In the genomic region with DNA sequence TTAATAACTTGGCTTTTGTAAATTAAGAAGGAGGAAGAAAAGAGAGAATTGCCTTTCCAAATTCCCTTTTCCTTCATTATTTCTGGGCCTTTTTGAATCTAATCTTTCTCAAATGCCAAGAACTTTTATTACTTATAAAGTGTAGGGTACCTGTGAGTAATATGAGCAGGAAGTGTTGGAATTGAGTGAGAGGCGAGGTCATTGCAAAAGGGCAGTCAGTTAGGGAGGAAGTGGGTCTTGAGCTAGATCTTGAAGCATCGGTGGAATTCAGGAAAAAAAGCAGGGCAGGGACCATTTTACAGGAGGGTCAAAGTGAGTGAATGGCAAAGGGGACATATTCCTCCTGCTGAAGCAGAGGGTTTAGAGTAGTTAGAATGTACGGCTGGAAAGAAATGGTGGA, we compare ENCODE assay signal across 1 cellular context.
TF ChIP-seq lines count a peak whose summit lies in the region.

No MANE protein-coding gene starts in this region.

TF ChIP-seq in GM23338, 12 proteins besides CTCF, POLR2A, EP300 and RAD21:
- TF ChIP-seq POLR2AphosphoS5 (IDR thresholded peaks at IDR 0.05; ENCODE audit: low read depth), result no peak
- TF ChIP-seq NANOG (IDR thresholded peaks at IDR 0.05; ENCODE audit: borderline replicate concordance), result no peak
- no peak for TF ChIP-seq ZNF331 (CRISPR knock-in tag; IDR thresholded peaks at IDR 0.05; ENCODE audit: low read depth)
- no peak for TF ChIP-seq ZNF114 (CRISPR knock-in tag; IDR thresholded peaks at IDR 0.05)
- TF ChIP-seq JUNB (IDR thresholded peaks at IDR 0.05; ENCODE audit: unreplicated experiment), result no peak
- TF ChIP-seq EZH2phosphoT487 (IDR thresholded peaks at IDR 0.05; ENCODE audit: unreplicated experiment), result no peak
- TF ChIP-seq CREB1 (CRISPR knock-in tag; IDR thresholded peaks at IDR 0.05; ENCODE audit: low read depth), result no peak
- TF ChIP-seq, protein P1, sequence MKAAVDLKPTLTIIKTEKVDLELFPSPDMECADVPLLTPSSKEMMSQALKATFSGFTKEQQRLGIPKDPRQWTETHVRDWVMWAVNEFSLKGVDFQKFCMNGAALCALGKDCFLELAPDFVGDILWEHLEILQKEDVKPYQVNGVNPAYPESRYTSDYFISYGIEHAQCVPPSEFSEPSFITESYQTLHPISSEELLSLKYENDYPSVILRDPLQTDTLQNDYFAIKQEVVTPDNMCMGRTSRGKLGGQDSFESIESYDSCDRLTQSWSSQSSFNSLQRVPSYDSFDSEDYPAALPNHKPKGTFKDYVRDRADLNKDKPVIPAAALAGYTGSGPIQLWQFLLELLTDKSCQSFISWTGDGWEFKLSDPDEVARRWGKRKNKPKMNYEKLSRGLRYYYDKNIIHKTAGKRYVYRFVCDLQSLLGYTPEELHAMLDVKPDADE (IDR thresholded peaks at IDR 0.05), result no peak
- TF ChIP-seq, protein P2, sequence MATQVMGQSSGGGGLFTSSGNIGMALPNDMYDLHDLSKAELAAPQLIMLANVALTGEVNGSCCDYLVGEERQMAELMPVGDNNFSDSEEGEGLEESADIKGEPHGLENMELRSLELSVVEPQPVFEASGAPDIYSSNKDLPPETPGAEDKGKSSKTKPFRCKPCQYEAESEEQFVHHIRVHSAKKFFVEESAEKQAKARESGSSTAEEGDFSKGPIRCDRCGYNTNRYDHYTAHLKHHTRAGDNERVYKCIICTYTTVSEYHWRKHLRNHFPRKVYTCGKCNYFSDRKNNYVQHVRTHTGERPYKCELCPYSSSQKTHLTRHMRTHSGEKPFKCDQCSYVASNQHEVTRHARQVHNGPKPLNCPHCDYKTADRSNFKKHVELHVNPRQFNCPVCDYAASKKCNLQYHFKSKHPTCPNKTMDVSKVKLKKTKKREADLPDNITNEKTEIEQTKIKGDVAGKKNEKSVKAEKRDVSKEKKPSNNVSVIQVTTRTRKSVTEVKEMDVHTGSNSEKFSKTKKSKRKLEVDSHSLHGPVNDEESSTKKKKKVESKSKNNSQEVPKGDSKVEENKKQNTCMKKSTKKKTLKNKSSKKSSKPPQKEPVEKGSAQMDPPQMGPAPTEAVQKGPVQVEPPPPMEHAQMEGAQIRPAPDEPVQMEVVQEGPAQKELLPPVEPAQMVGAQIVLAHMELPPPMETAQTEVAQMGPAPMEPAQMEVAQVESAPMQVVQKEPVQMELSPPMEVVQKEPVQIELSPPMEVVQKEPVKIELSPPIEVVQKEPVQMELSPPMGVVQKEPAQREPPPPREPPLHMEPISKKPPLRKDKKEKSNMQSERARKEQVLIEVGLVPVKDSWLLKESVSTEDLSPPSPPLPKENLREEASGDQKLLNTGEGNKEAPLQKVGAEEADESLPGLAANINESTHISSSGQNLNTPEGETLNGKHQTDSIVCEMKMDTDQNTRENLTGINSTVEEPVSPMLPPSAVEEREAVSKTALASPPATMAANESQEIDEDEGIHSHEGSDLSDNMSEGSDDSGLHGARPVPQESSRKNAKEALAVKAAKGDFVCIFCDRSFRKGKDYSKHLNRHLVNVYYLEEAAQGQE (IDR thresholded peaks at IDR 0.05; ENCODE audit: unreplicated experiment), result no peak
